8 cellular contexts compared by ENCODE assay signal in the genomic region with DNA sequence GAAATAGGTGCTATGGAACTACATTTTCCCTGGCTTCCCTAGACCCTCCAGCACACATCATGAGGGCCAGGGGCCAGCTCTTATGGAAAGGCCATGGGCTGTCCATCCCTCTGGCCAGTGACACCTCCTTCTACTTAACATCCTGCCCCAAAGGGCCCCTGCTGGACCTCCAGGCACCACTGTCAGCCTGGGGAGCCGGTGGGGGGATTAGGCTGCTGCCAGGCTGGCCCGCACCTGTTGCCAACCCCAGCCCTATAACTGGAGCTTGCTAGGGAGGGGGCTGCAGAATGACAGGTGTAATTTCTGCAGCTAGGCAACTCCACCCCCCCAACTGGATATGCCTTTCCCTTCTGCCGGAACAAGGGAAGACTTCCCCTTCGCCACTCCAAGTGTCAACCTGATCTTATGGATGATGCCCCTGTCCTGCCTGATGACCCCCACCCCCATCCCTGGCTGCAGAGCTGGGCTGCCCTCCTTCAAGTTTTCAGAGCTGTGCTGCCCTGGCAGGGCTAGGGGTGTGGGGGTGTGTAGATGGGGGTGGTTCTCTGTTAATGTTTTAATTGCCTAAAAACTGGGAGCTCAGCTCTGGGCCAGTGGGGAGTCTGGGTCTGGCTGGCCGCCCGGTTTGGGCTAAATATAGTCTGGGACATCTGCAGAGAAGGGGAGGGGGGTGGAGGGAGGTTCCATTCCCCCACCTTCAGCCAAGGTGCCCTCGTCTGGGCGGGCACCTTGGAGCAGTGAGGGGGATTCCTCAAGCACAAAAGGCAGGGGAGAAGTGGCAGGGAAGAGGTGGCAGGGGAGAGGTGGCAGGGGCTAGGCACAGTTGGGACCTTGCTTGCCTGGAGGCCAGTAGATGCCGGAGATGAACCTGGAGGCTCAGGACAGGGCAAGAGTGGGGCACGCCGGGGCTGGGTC. TPM values are rescaled to one million over a fixed set of nuclear protein-coding genes. Genes with fewer than 3 reads are reported as not detected.
A peak's percentile ranks its signal among the peaks of the same experiment; 100 is the strongest.
DNase-seq lines count a peak whose midpoint lies in the region; ATAC-seq, FAIRE-seq and TF ChIP-seq lines count a peak whose summit lies in the region.

No MANE protein-coding gene starts in this region.

- H3K9me3 ChIP-seq in K562 (replicated peaks; ENCODE audit: control insufficient read depth, insufficient read depth, low read depth, low read length) (no peaks in the 10 kb centered on the region), mesenchymal stem cell (ENCODE audit: control insufficient read depth, low read length) (no peaks in the 10 kb centered on the region), vagina (no peaks in the 10 kb centered on the region)

- peaks cover 49 to 74% of the 10 kb centered on the region in 2 experiments for H3K4me1 ChIP-seq in K562 (replicated peaks in 1 of 2; ENCODE audit: control insufficient read depth in 2 of 2, insufficient read depth in 2 of 2, low read length in 2 of 2)
- peaks cover 70% of the 10 kb centered on the region for H3K4me1 ChIP-seq in mesenchymal stem cell (ENCODE audit: control insufficient read depth, insufficient read depth, low read depth, low read length)
- H3K4me1 ChIP-seq in vagina = peaks cover 94% of the 10 kb centered on the region

- H3K36me3 ChIP-seq in K562 (ENCODE audit: control insufficient read depth, insufficient read depth, low read length) (no peaks in the 10 kb centered on the region), mesenchymal stem cell (ENCODE audit: control insufficient read depth in 1 of 2, insufficient read depth in 2 of 2, low read depth in 1 of 2, low read length in 2 of 2) (no peaks in the 10 kb centered on the region), vagina (no peaks in the 10 kb centered on the region)

- H3K27me3 ChIP-seq in K562 (ENCODE audit: control insufficient read depth in 2 of 2, insufficient read depth in 2 of 2, low read length in 2 of 2) (no peaks in the 10 kb centered on the region), mesenchymal stem cell (ENCODE audit: control insufficient read depth in 1 of 2, insufficient read depth in 1 of 2, low read length in 2 of 2) (no peaks in the 10 kb centered on the region), vagina (no peaks in the 10 kb centered on the region)

- H2BK120ac ChIP-seq in mesenchymal stem cell (ENCODE audit: low read depth, low read length) = peak overlapping the region; percentile 85

- H3K4ac ChIP-seq in mesenchymal stem cell (ENCODE audit: low read depth in 1 of 2, low read length in 2 of 2) = peak overlapping the region; percentile 81 to 88

- H2BK5ac ChIP-seq in mesenchymal stem cell (ENCODE audit: low read depth, low read length, poor library complexity, severe bottlenecking) = no peak overlapping the region

- DNase-seq in Right ventricle myocardium inferior (ENCODE audit: missing footprints) = peak; percentile 85
- no peak for DNase-seq in cardiac septum (ENCODE audit: low spot score)
- DNase-seq in K562 (ENCODE audit: extremely low read depth in 1 of 4, low spot score in 3 of 4) = peak in 1 of 4 experiments; percentile 42
- no peak for DNase-seq in mesenchymal stem cell
- no peak for DNase-seq in vagina (ENCODE audit: extremely low spot score in 2 of 2)
- no peak for DNase-seq in COLO829 (ENCODE audit: low spot score)

- H3K79me2 ChIP-seq in K562 (ENCODE audit: control insufficient read depth, insufficient read depth, low read length) = peaks cover 82% of the 10 kb centered on the region

- H4K91ac ChIP-seq in mesenchymal stem cell (ENCODE audit: low read length) = peak overlapping the region; percentile 91

- POLR2A ChIA-PET in K562 (lab: Yijun Ruan, JAX) = interaction anchor here (0.6 to 1.2 kb wide), 3 partner anchors 9 to 103 kb away, joined by 3 to 5 read pairs (median 3); a partner anchor contains a TSS

- CTCF ChIA-PET in K562 (lab: Yijun Ruan, JAX; ENCODE audit: low intra/inter-chr PET ratio) = no interaction called here

- TF ChIP-seq RAD21 in K562 (CRISPR knock-in tag; conservative IDR thresholded peaks at IDR 0.05 in 1 of 2, IDR thresholded peaks at IDR 0.05 in 1 of 2) = no peak

- TF ChIP-seq CTCF in K562 (IDR thresholded peaks at IDR 0.05 in 2 of 3, conservative IDR thresholded peaks at IDR 0.05 in 1 of 3; ENCODE audit: insufficient read depth in 2 of 3, low read depth in 1 of 3, low read length in 3 of 3) (no peak), vagina (IDR thresholded peaks at IDR 0.05) (no peak)

- in situ Hi-C loops in K562 (cut with MboI) = no loop called here

- peak overlapping the region; percentile 89 for H3K4me2 ChIP-seq in K562 (ENCODE audit: insufficient read depth, low read length)
- H3K4me2 ChIP-seq in mesenchymal stem cell (ENCODE audit: low read length, poor library complexity, severe bottlenecking) = peak overlapping the region; percentile 59

- 35% methylated on average over 11 of the region's 11 CpGs for WGBS in K562 (ENCODE audit: insufficient coverage, low coverage, missing lambda C conversion rate)
- WGBS in mesenchymal stem cell = 74% methylated on average over 11 of the region's 11 CpGs

- H3K27ac ChIP-seq in K562 (ENCODE audit: extremely low read depth, low read depth, low read length) = peak overlapping the region; percentile 87
- peak overlapping the region; percentile 12 for H3K27ac ChIP-seq in mesenchymal stem cell (ENCODE audit: low read length, poor library complexity, severe bottlenecking)
- peak overlapping the region; percentile 96 for H3K27ac ChIP-seq in vagina

- H2AK5ac ChIP-seq in mesenchymal stem cell (ENCODE audit: low read length, severe bottlenecking) = peak overlapping the region; percentile 93

- H3K9ac ChIP-seq in K562 (ENCODE audit: insufficient read depth in 1 of 2, low read depth in 2 of 2, low read length in 2 of 2) (peak overlapping the region; percentile 65 to 94), mesenchymal stem cell (ENCODE audit: low read length) (peak overlapping the region; percentile 98)

- H2BK12ac ChIP-seq in mesenchymal stem cell (ENCODE audit: low read length in 2 of 2) = peak overlapping the region; percentile 64 to 91

- peak overlapping the region; percentile 94 for H2BK15ac ChIP-seq in mesenchymal stem cell (ENCODE audit: low read depth, poor library complexity, severe bottlenecking)

- peaks cover 6% of the 10 kb centered on the region for H3K9me1 ChIP-seq in K562 (ENCODE audit: control insufficient read depth, insufficient read depth, low read length)

- ATAC-seq in Right ventricle myocardium inferior = peak; percentile 26
- no peak for ATAC-seq in K562
- no peak for ATAC-seq in GM21737 (IDR thresholded peaks at IDR 0.05; ENCODE audit: unreplicated experiment)
- ATAC-seq in HG03520 (IDR thresholded peaks at IDR 0.05; ENCODE audit: unreplicated experiment) = no peak

- no peak for TF ChIP-seq EP300 in K562 (IDR thresholded peaks at IDR 0.05; ENCODE audit: low read length)

- intact Hi-C loops in Right ventricle myocardium inferior (cut with DNase I) (loop anchor here (2.0 kb wide), 1 partner anchor 23 kb away; no protein-coding TSS in a partner anchor), cardiac septum (cut with DNase I) (no loop called here), K562 (cut with micrococcal nuclease) (no loop called here), vagina (cut with DNase I) (no loop called here)

- H4K8ac ChIP-seq in mesenchymal stem cell (ENCODE audit: low read length) = peak overlapping the region; percentile 32

- H3K79me1 ChIP-seq in mesenchymal stem cell (replicated peaks; ENCODE audit: low read length, poor library complexity, severe bottlenecking) = peaks cover 22% of the 10 kb centered on the region

- H2AFZ ChIP-seq in K562 (ENCODE audit: low read depth, low read length) = peak overlapping the region; percentile 92
- no peak overlapping the region for H2AFZ ChIP-seq in mesenchymal stem cell (ENCODE audit: low read depth, low read length)

- peaks cover 3% of the 10 kb centered on the region; the same call in 1 of the 2 replicates for H4K20me1 ChIP-seq in K562 (replicated peaks; ENCODE audit: control insufficient read depth, insufficient read depth, low read length)

- TF ChIP-seq POLR2A in K562 (conservative IDR thresholded peaks at IDR 0.05) (no peak), vagina (IDR thresholded peaks at IDR 0.05) (no peak)

- H3K4me3 ChIP-seq in K562 (peak overlapping the region; percentile 34), mesenchymal stem cell (ENCODE audit: insufficient read depth in 1 of 2, low read depth in 1 of 2, low read length in 2 of 2) (peak overlapping the region; percentile 15 to 88), vagina (peak overlapping the region; percentile 80 to 86)

- peak overlapping the region in 1 of 2 experiments; percentile 76 for H3K23ac ChIP-seq in mesenchymal stem cell (ENCODE audit: low read length in 2 of 2)

- peak; percentile 15 for FAIRE-seq in K562 (lab: Jason Lieb, UNC)

- peak overlapping the region in 1 of 2 experiments; percentile 76 for H3K14ac ChIP-seq in mesenchymal stem cell (ENCODE audit: low read length in 2 of 2)

- BruUV-seq in K562 (replicated peaks; lab: Mats Ljungman, UMichigan) = no TSS peak

- peak overlapping the region; percentile 6 to 67 for H3K18ac ChIP-seq in mesenchymal stem cell (ENCODE audit: low read depth in 1 of 2, low read length in 2 of 2)

RNA-seq across cellular contexts. Expression of a gene that starts 12.8 kb away (rescaled TPM):
- 17.9 TPM for total RNA-seq in Right ventricle myocardium inferior
- 30.7 TPM for total RNA-seq in cardiac septum
- total RNA-seq in K562 (2011; cell fraction: chromatin; rRNA removed; ENCODE audit: low replicate concordance) = 7.6 and 15.2 TPM in 2 replicates
- 9.7 and 10.0 TPM in 2 replicates for total RNA-seq in K562 (2011; cell fraction: nucleolus; rRNA removed)
- total RNA-seq in K562 (2011; cell fraction: nucleoplasm; rRNA removed) = 5.5 and 6.0 TPM in 2 replicates
- total RNA-seq in K562 (2014; rRNA removed) = 13.6 and 18.7 TPM in 2 replicates
- 5.0 and 7.5 TPM in 2 replicates for total RNA-seq in K562 (2014; rRNA removed; fragmentation: Illumina TruSeq; extraction: Trizol)
- 7.9 and 8.3 TPM in 2 replicates for total RNA-seq in K562 (2015; rRNA removed; fragmentation: Illumina TruSeq; extraction: Trizol)
- total RNA-seq in K562 (2021) = 26.2 and 28.0 TPM in 2 replicates
- 2.7 and 3.5 TPM in 2 replicates for polyA plus RNA-seq in K562 (2011; rRNA removed)
- 1.4 and 4.5 TPM in 2 replicates for polyA plus RNA-seq in K562 (2011; cell fraction: cytosol; rRNA removed)
- 4.6 and 15.6 TPM in 2 replicates for polyA plus RNA-seq in K562 (2011; cell fraction: nucleus; rRNA removed)
- 16.2 and 25.9 TPM in 2 replicates for polyA plus RNA-seq in K562 (2012)
- polyA plus RNA-seq in K562 (2014; fragmentation: Illumina TruSeq; extraction: Trizol) = 24.2 and 25.2 TPM in 2 replicates
- polyA plus RNA-seq in K562 (2014; fragmentation: Nextera tagmentation; extraction: Ambion mirVana) = under 1 TPM; 0.10 TPM
- polyA plus RNA-seq in K562 (2014; rRNA removed) = 12.2 and 13.0 TPM in 2 replicates
- 2.8 and 4.2 TPM in 2 replicates for polyA minus RNA-seq in K562 (2011; rRNA and poly(A)+ RNA removed)
- polyA minus RNA-seq in K562 (2011; cell fraction: cytosol; rRNA and poly(A)+ RNA removed) = 9.2 and 9.8 TPM in 2 replicates
- polyA minus RNA-seq in K562 (2011; cell fraction: nucleus; rRNA and poly(A)+ RNA removed) = 3.9 and 4.2 TPM in 2 replicates
- polyA plus RNA-seq in mesenchymal stem cell (2013, experiment 1 of 2) = 32.6 TPM
- 32.1 TPM for polyA plus RNA-seq in mesenchymal stem cell (2013, experiment 2 of 2)
- total RNA-seq in vagina = 58.9 TPM

RNA-seq across cellular contexts. Expression of a gene that starts 34.1 kb away (rescaled TPM):
- total RNA-seq in Right ventricle myocardium inferior (1.9 TPM), cardiac septum (0.75 TPM), K562 (2014; rRNA removed) (67.4 and 78.9 TPM in 2 replicates), K562 (2014; rRNA removed; fragmentation: Illumina TruSeq; extraction: Trizol) (119 and 133 TPM in 2 replicates), K562 (2015; rRNA removed; fragmentation: Illumina TruSeq; extraction: Trizol) (110 and 112 TPM in 2 replicates), K562 (2021) (121 and 126 TPM in 2 replicates), vagina (3.7 TPM)
- 102 and 166 TPM in 2 replicates for total RNA-seq in K562 (2011; cell fraction: chromatin; rRNA removed; ENCODE audit: low replicate concordance)
- total RNA-seq in K562 (2011; cell fraction: nucleolus; rRNA removed) = 52.6 and 55.5 TPM in 2 replicates
- 82.0 and 95.0 TPM in 2 replicates for total RNA-seq in K562 (2011; cell fraction: nucleoplasm; rRNA removed)
- polyA plus RNA-seq in K562 (2011; rRNA removed) (63.3 and 106 TPM in 2 replicates), K562 (2014; fragmentation: Illumina TruSeq; extraction: Trizol) (141 and 150 TPM in 2 replicates), K562 (2014; fragmentation: Nextera tagmentation; extraction: Ambion mirVana) (10 to 100 TPM; 29.6 to 55.0 TPM), K562 (2014; rRNA removed) (70.5 and 73.4 TPM in 2 replicates)
- polyA plus RNA-seq in K562 (2011; cell fraction: cytosol; rRNA removed) = 26.5 and 34.3 TPM in 2 replicates
- 33.5 and 41.3 TPM in 2 replicates for polyA plus RNA-seq in K562 (2011; cell fraction: nucleus; rRNA removed)
- 67.6 and 73.5 TPM in 2 replicates for polyA plus RNA-seq in K562 (2012)
- polyA minus RNA-seq in K562 (2011; rRNA and poly(A)+ RNA removed) = 64.2 and 81.5 TPM in 2 replicates
- polyA minus RNA-seq in K562 (2011; cell fraction: cytosol; rRNA and poly(A)+ RNA removed) = 15.9 and 41.5 TPM in 2 replicates
- polyA minus RNA-seq in K562 (2011; cell fraction: nucleus; rRNA and poly(A)+ RNA removed) = 28.5 and 39.0 TPM in 2 replicates
- polyA plus RNA-seq in mesenchymal stem cell (2013, experiment 1 of 2) = 8.5 TPM
- 9.1 TPM for polyA plus RNA-seq in mesenchymal stem cell (2013, experiment 2 of 2)

RNA-seq across cellular contexts. Expression of a gene that starts 42.8 kb away (rescaled TPM):
- total RNA-seq in Right ventricle myocardium inferior (0.92 TPM), cardiac septum (2.6 TPM), K562 (2014; rRNA removed) (not detected in 2 replicates), K562 (2014; rRNA removed; fragmentation: Illumina TruSeq; extraction: Trizol) (not detected in 2 replicates), K562 (2015; rRNA removed; fragmentation: Illumina TruSeq; extraction: Trizol) (not detected in 2 replicates), K562 (2021) (0.38 TPM in 1 of 2 replicates, not detected in the other), vagina (12.0 TPM)
- total RNA-seq in K562 (2011; cell fraction: chromatin; rRNA removed; ENCODE audit: low replicate concordance) = not detected in 2 replicates
- 0.50 and 0.66 TPM in 2 replicates for total RNA-seq in K562 (2011; cell fraction: nucleolus; rRNA removed)
- total RNA-seq in K562 (2011; cell fraction: nucleoplasm; rRNA removed) = not detected in 2 replicates
- polyA plus RNA-seq in K562 (2011; rRNA removed) (not detected in 2 replicates), K562 (2014; fragmentation: Illumina TruSeq; extraction: Trizol) (not detected in 2 replicates), K562 (2014; fragmentation: Nextera tagmentation; extraction: Ambion mirVana) (not detected), K562 (2014; rRNA removed) (0.17 TPM in 1 of 2 replicates, not detected in the other)
- 0.24 TPM in 1 of 2 replicates, not detected in the other for polyA plus RNA-seq in K562 (2011; cell fraction: cytosol; rRNA removed)
- polyA plus RNA-seq in K562 (2011; cell fraction: nucleus; rRNA removed) = not detected in 2 replicates
- 0.46 and 2.9 TPM in 2 replicates for polyA plus RNA-seq in K562 (2012)
- not detected in 2 replicates for polyA minus RNA-seq in K562 (2011; rRNA and poly(A)+ RNA removed)
- polyA minus RNA-seq in K562 (2011; cell fraction: cytosol; rRNA and poly(A)+ RNA removed) = not detected in 2 replicates
- 1.2 TPM in 1 of 2 replicates, not detected in the other for polyA minus RNA-seq in K562 (2011; cell fraction: nucleus; rRNA and poly(A)+ RNA removed)
- 0.44 TPM for polyA plus RNA-seq in mesenchymal stem cell (2013, experiment 1 of 2)
- polyA plus RNA-seq in mesenchymal stem cell (2013, experiment 2 of 2) = 0.29 TPM

Comparison
In these comparisons a context has a peak if more than half of its experiments do, and no peak if none do; other contexts are left out.
1. H3K27ac ChIP-seq: peak in every context shown above with its lines; median percentile 96 in vagina; 87 in K562; 12 in mesenchymal stem cell.
2. RNA of a gene that starts 34.1 kb away (total RNA-seq): 52.6 to 166 TPM in K562; 3.7 TPM in vagina (single experiment), 1.9 TPM in Right ventricle myocardium inferior (single experiment) and 0.75 TPM in cardiac septum (single experiment); every median in the first group is over 10 times any median in the second.
3. Peak in every context shown above with its lines, with median percentiles within 50 percentile points of each other: H3K4me3 ChIP-seq.